In genomic region chr1:185555743-185556142, GRCh38 we compare ENCODE assay signal across 24 cellular contexts.
"Had no signal": no experiment of that assay in that cellular context is flagged by ENCODE, and none has a peak within 500 bp of the region (broad histone marks: within the 10 kb centered on the region; RNA-seq: fewer than 3 reads in every experiment).

No MANE protein-coding gene starts in this region.

- H3K4me3 ChIP-seq: neural progenitor cell, ovary, psoas muscle, right lobe of liver, sigmoid colon, stomach, thoracic aorta, thyroid gland, tibial nerve, upper lobe of right lung, uterus had no signal

- H3K27me3 ChIP-seq: neural progenitor cell, ovary, right lobe of liver, sigmoid colon, stomach, thyroid gland, tibial nerve, upper lobe of right lung, uterus had no signal

- H3K27ac ChIP-seq: neural progenitor cell, ovary, parathyroid adenoma, psoas muscle, right lobe of liver, sigmoid colon, stomach, thoracic aorta, thyroid gland, tibial nerve, upper lobe of right lung, uterus had no signal

- H3K9me3 ChIP-seq: ovary, psoas muscle, right lobe of liver, sigmoid colon, stomach, thoracic aorta, thyroid gland, tibial nerve, upper lobe of right lung, uterus had no signal

- ATAC-seq: natural killer cell; psoas muscle; right cardiac atrium; right lobe of liver; stimulated activated effector memory CD8-positive, alpha-beta T cell treated with anti-CD3 and anti-CD28 coated beads, Interleukin-12 subunit alpha, Interleukin-12 subunit beta, amount 100 ng/mL, for 72 hours; stimulated activated naive B cell treated with anti-CD40 and anti-IgM and Interleukin-4, amounts not matched to agents 10 μg/mL and 1 μg/mL and 100 μg/mL, for 72 hours; upper lobe of right lung had no signal

- DNase-seq: natural killer cell; occipital lobe; ovary; posterior cingulate gyrus; psoas muscle; right cardiac atrium; right lobe of liver; sigmoid colon; small intestine; stimulated activated CD4-positive, alpha-beta T cell treated with anti-CD3 and anti-CD28 coated beads, Interleukin-15, amount 100 ng/mL, for 24 hours; stimulated activated CD4-positive, alpha-beta T cell treated with anti-CD3 and anti-CD28 coated beads, Interleukin-2, amount 100 ng/mL, for 24 hours; stimulated activated CD4-positive, alpha-beta T cell treated with anti-CD3 and anti-CD28 coated beads, Interleukin-2, amount 100 ng/mL, for 48 hours; stimulated activated CD4-positive, alpha-beta T cell treated with anti-CD3 and anti-CD28 coated beads, Interleukin-4, amount 100 ng/mL, for 24 hours; stimulated activated naive B cell treated with anti-CD40 and anti-IgM and Interleukin-4, amounts not matched to agents 10 μg/mL and 1 μg/mL and 100 μg/mL, for 72 hours; stimulated activated naive CD4-positive, alpha-beta T cell treated with Interleukin-2 at 50 U/mL for 16 hours; stomach; thyroid gland; upper lobe of right lung; uterus had no signal

- H3K36me3 ChIP-seq: neural progenitor cell, ovary, right lobe of liver, sigmoid colon, stomach, thoracic aorta, thyroid gland, tibial nerve, upper lobe of right lung, uterus had no signal

- H3K4me1 ChIP-seq: neural progenitor cell, parathyroid adenoma, psoas muscle, right lobe of liver, sigmoid colon, thyroid gland, uterus had no signal
